Comparison of ENCODE assay signal across 16 cellular contexts in genomic region chr12:93713060-93713459, GRCh38.
"Had no signal": no experiment of that assay in that cellular context is flagged by ENCODE, and none has a peak within 500 bp of the region (broad histone marks: within the 10 kb centered on the region; RNA-seq: fewer than 3 reads in every experiment).

No MANE protein-coding gene starts in this region.

- H3K27me3 Mint-ChIP-seq: activated CD4-positive, alpha-beta T cell treated with anti-CD3 and anti-CD28 coated beads, Interleukin-2, amount 10 ng/mL, durations not matched to agents 24 days and 14 days; dendritic cell treated with granulocyte-macrophage colony-stimulating factor and Interleukin-4, amounts not matched to agents 40 ng/mL and 50 ng/mL, for 4 days; naive B cell had no signal

- H3K27me3 ChIP-seq: pancreas, upper lobe of left lung had no signal

- H3K4me3 ChIP-seq: pancreas, smooth muscle cell, upper lobe of left lung had no signal

- DNase-seq: activated CD4-positive, alpha-beta T cell treated with anti-CD3 and anti-CD28 coated beads, Interleukin-2, amount 10 ng/mL, durations not matched to agents 24 days and 14 days; activated CD4-positive, CD25-positive, alpha-beta regulatory T cell; activated naive CD4-positive, alpha-beta T cell; anterior cingulate cortex; cerebellar nuclear complex; effector memory CD4-positive, alpha-beta T cell; left cardiac atrium; naive B cell; pancreas; retina; stimulated activated naive CD8-positive, alpha-beta T cell treated with anti-CD3 and anti-CD28 coated beads, Interleukin-15, Interleukin-2, amounts not matched to agents 100 U/mL and 50 U/mL, for 24 hours; T-helper 2 cell; upper lobe of left lung had no signal

- H3K4me2 ChIP-seq: smooth muscle cell had no signal

- H3K9me3 ChIP-seq: pancreas had no signal

- H3K4me1 Mint-ChIP-seq: activated CD4-positive, alpha-beta T cell treated with anti-CD3 and anti-CD28 coated beads, Interleukin-2, amount 10 ng/mL, durations not matched to agents 24 days and 14 days had no signal

- H3K4me3 Mint-ChIP-seq: activated CD4-positive, alpha-beta T cell treated with anti-CD3 and anti-CD28 coated beads, Interleukin-2, amount 10 ng/mL, durations not matched to agents 24 days and 14 days; activated T-helper 1 cell treated with anti-CD3 and anti-CD28 coated beads, Interleukin-12 subunit alpha, Interleukin-12 subunit beta, Interleukin-2, Interleukin-4 antibody, amounts not matched to agents 30 ng/mL and 10 ng/mL and 1 ng/mL, durations not matched to agents 14 hours and 24 hours and 36 hours; dendritic cell treated with granulocyte-macrophage colony-stimulating factor and Interleukin-4, amounts not matched to agents 40 ng/mL and 50 ng/mL, for 4 days; naive B cell had no signal

- H3K4me1 ChIP-seq: pancreas had no signal

- H3K27ac ChIP-seq: pancreas had no signal

- H3K27ac Mint-ChIP-seq: activated CD4-positive, alpha-beta T cell treated with anti-CD3 and anti-CD28 coated beads, Interleukin-2, amount 10 ng/mL, durations not matched to agents 24 days and 14 days; activated T-helper 1 cell treated with anti-CD3 and anti-CD28 coated beads, Interleukin-12 subunit alpha, Interleukin-12 subunit beta, Interleukin-2, Interleukin-4 antibody, amounts not matched to agents 30 ng/mL and 10 ng/mL and 1 ng/mL, durations not matched to agents 14 hours and 24 hours and 36 hours; dendritic cell treated with granulocyte-macrophage colony-stimulating factor and Interleukin-4, amounts not matched to agents 40 ng/mL and 50 ng/mL, for 4 days had no signal

- H3K36me3 ChIP-seq: pancreas, upper lobe of left lung had no signal

- ATAC-seq: pancreas; stimulated activated naive CD8-positive, alpha-beta T cell treated with anti-CD3 and anti-CD28 coated beads, Interleukin-15, Interleukin-2, amounts not matched to agents 100 U/mL and 50 U/mL, for 24 hours had no signal
